In the genomic region with DNA sequence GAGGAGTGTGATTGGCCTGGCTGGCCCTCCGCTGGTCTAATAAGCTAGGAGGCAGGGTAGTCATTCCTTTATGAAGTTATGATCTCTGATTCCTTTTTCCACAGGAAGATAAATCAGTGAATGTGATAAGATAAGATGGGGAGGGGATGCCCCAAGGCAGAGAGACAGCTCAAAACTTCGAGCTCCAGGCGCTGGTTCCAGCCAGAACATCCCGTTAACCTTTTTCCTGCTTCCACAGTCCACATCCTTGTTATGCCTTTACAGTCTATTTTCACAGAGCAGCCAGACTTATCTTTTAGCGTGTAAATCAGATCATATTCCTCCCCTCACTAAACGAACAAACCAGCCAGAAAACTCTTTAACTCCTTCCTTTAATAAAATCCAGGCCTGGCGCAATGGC, we compare ENCODE assay signal across 14 cellular contexts. TPM values are rescaled to one million over a fixed set of nuclear protein-coding genes. Genes with fewer than 3 reads are reported as not detected.
"Had no signal": no experiment of that assay in that cellular context is flagged by ENCODE, and none has a peak within 500 bp of the region (broad histone marks: within the 10 kb centered on the region; RNA-seq: fewer than 3 reads in every experiment).

No MANE protein-coding gene starts in this region.

- H3K9me3 ChIP-seq: left ventricle myocardium inferior, pancreas, spleen, thoracic aorta had no signal

- H3K4me3 ChIP-seq: left ventricle myocardium inferior, pancreas, spleen, thoracic aorta had no signal

- H3K36me3 ChIP-seq: brain microvascular endothelial cell, left ventricle myocardium inferior, pancreas, spleen, thoracic aorta had no signal

- H3K36me3 Mint-ChIP-seq: activated naive CD8-positive, alpha-beta T cell treated with anti-CD3 and anti-CD28 coated beads for 36 hours; natural killer cell had no signal

- H3K27me3 ChIP-seq: brain microvascular endothelial cell, pancreas had no signal

- H3K4me1 ChIP-seq: left ventricle myocardium inferior, pancreas had no signal

- H3K9me3 Mint-ChIP-seq: activated CD4-positive, alpha-beta T cell treated with anti-CD3 and anti-CD28 coated beads, Interleukin-2, amount 10 ng/mL, durations not matched to agents 7 days and 5 days; activated naive CD8-positive, alpha-beta T cell treated with anti-CD3 and anti-CD28 coated beads for 36 hours; central memory CD8-positive, alpha-beta T cell; natural killer cell had no signal

- ATAC-seq: natural killer cell, sciatic nerve had no signal

- DNase-seq: activated CD4-positive, alpha-beta T cell treated with anti-CD3 and anti-CD28 coated beads, Interleukin-2, amount 10 ng/mL, durations not matched to agents 7 days and 5 days; activated CD8-positive, alpha-beta memory T cell treated with anti-CD3 and anti-CD28 coated beads, Interleukin-2, amount 50 U/mL, for 48 hours; activated naive CD8-positive, alpha-beta T cell treated with anti-CD3 and anti-CD28 coated beads for 36 hours; brain microvascular endothelial cell; effector memory CD4-positive, alpha-beta T cell; left ventricle myocardium inferior; natural killer cell; pancreas; spleen; SW 1271 had no signal

- H3K27ac ChIP-seq: brain microvascular endothelial cell, epithelial cell of prostate, left ventricle myocardium inferior, pancreas, spleen, thoracic aorta had no signal

- H3K27ac Mint-ChIP-seq: activated CD4-positive, alpha-beta T cell treated with anti-CD3 and anti-CD28 coated beads, Interleukin-2, amount 10 ng/mL, durations not matched to agents 7 days and 5 days; activated naive CD8-positive, alpha-beta T cell treated with anti-CD3 and anti-CD28 coated beads for 36 hours; natural killer cell had no signal

- H3K4me3 Mint-ChIP-seq: activated CD4-positive, alpha-beta T cell treated with anti-CD3 and anti-CD28 coated beads, Interleukin-2, amount 10 ng/mL, durations not matched to agents 7 days and 5 days; activated naive CD8-positive, alpha-beta T cell treated with anti-CD3 and anti-CD28 coated beads for 36 hours; central memory CD8-positive, alpha-beta T cell; natural killer cell had no signal

- H3K4me1 Mint-ChIP-seq: activated CD4-positive, alpha-beta T cell treated with anti-CD3 and anti-CD28 coated beads, Interleukin-2, amount 10 ng/mL, durations not matched to agents 7 days and 5 days; activated naive CD8-positive, alpha-beta T cell treated with anti-CD3 and anti-CD28 coated beads for 36 hours; central memory CD8-positive, alpha-beta T cell had no signal

RNA-seq across cellular contexts. Expression of gene OXCT2, which starts 56.1 kb away (rescaled TPM):
- total RNA-seq: activated CD4-positive, alpha-beta T cell treated with anti-CD3 and anti-CD28 coated beads, Interleukin-2, amount 10 ng/mL, durations not matched to agents 7 days and 5 days had no signal
